ENCODE assay signal across 34 cellular contexts in the genomic region with DNA sequence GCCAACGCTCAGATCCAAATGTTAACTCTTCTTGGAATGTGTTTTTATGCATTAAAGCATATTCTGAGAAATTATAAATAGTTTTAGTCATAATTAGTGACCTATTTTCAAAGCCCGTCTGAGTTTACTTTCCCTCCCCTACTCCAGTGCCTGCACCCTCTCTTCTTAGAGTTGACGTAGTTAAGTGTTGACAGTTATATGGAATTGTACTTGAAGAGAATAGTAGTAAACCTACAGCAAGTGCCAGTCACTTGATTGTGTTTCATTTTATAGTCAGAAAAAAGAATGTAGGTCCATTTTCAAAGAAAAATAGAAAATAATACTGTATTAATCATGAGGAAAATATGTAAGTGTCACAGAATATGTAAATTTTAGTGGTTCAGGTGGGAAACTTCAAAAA.
"Had no signal": no experiment of that assay in that cellular context is flagged by ENCODE, and none has a peak within 500 bp of the region (broad histone marks: within the 10 kb centered on the region; RNA-seq: fewer than 3 reads in every experiment).

No MANE protein-coding gene starts in this region.

- H3K27me3 ChIP-seq: MG63 had no signal

- DNase-seq: Karpas-422, Kasumi-1, KG1, MG63, MM.1S, MV-4-11, NCI-H1048, NCI-H1092, NCI-H1092 treated with DMSO at 0.1 percent for 48 hours, NCI-H1105, NCI-H1105 treated with DMSO at 0.1 percent for 48 hours, NCI-H1417, NCI-H1417 treated with DMSO at 0.1 percent for 48 hours, NCI-H1436, NCI-H1436 treated with DMSO at 0.1 percent for 48 hours, NCI-H146, NCI-H1694, NCI-H1694 treated with DMSO at 0.1 percent for 48 hours, NCI-H187, NCI-H187 treated with DMSO at 0.1 percent for 48 hours, NCI-H1930, NCI-H2029, NCI-H2029 treated with DMSO at 0.1 percent for 48 hours, NCI-H2081, NCI-H2081 treated with DMSO at 0.1 percent for 48 hours, NCI-H2107, NCI-H2171, NCI-H2171 treated with DMSO at 0.1 percent for 48 hours, NCI-H2227 treated with DMSO at 0.1 percent for 48 hours, NCI-H226, NCI-H345, NCI-H446, NCI-H446 treated with DMSO at 0.1 percent for 48 hours had no signal

- H3K9me3 ChIP-seq: MG63 had no signal

- H3K4me3 ChIP-seq: MG63 had no signal

- H3K27ac ChIP-seq: KMS-11 had no signal
